ENCODE assay signal across 3 cellular contexts in genomic region chr4:1395941-1396805, GRCh38.
TF ChIP-seq lines count a peak whose summit lies in the region.

No MANE protein-coding gene starts in this region.

TF ChIP-seq in SK-N-SH, 30 proteins besides CTCF, POLR2A, EP300 and RAD21 (continues in another document):
- no peak for TF ChIP-seq ZBTB33 (IDR thresholded peaks at IDR 0.05; ENCODE audit: borderline replicate concordance, low read depth)
- no peak for TF ChIP-seq USF1 (IDR thresholded peaks at IDR 0.05; ENCODE audit: borderline replicate concordance, low read depth)
- no peak for TF ChIP-seq IRF3 (IDR thresholded peaks at IDR 0.05; ENCODE audit: low read depth, low read length)
- TF ChIP-seq ELF1 (IDR thresholded peaks at IDR 0.05): no peak
- TF ChIP-seq EZH2phosphoT487 (IDR thresholded peaks at IDR 0.05; ENCODE audit: borderline replicate concordance, low read depth): no peak
- TF ChIP-seq RCOR1 (IDR thresholded peaks at IDR 0.05; ENCODE audit: low read length): no peak
- TF ChIP-seq REST (IDR thresholded peaks at IDR 0.05; ENCODE audit: low read depth, low read length): no peak
- no peak for TF ChIP-seq MAX (IDR thresholded peaks at IDR 0.05; ENCODE audit: low read depth)

TF ChIP-seq in SK-N-SH treated with all-trans-retinoic acid at 6 μM for 48 hours, 23 proteins besides CTCF, POLR2A, EP300 and RAD21:
- TF ChIP-seq ISL1 (CRISPR knock-in tag; IDR thresholded peaks at IDR 0.05) (no peak), RARB (CRISPR knock-in tag; IDR thresholded peaks at IDR 0.05) (no peak), ZNF8 (CRISPR knock-in tag; IDR thresholded peaks at IDR 0.05) (no peak), ARNTL (CRISPR knock-in tag; IDR thresholded peaks at IDR 0.05; ENCODE audit: borderline replicate concordance, low read depth) (no peak), ZC3H10 (CRISPR knock-in tag; IDR thresholded peaks at IDR 0.05) (no peak), ESRRG (CRISPR knock-in tag; IDR thresholded peaks at IDR 0.05) (no peak), SNAI2 (CRISPR knock-in tag; IDR thresholded peaks at IDR 0.05) (no peak), CSDC2 (CRISPR knock-in tag; IDR thresholded peaks at IDR 0.05) (no peak), TOX (CRISPR knock-in tag; IDR thresholded peaks at IDR 0.05; ENCODE audit: borderline replicate concordance) (no peak), PATZ1 (CRISPR knock-in tag; IDR thresholded peaks at IDR 0.05; ENCODE audit: borderline replicate concordance) (no peak), OSR1 (CRISPR knock-in tag; IDR thresholded peaks at IDR 0.05) (no peak)

TF ChIP-seq in IMR-90, 13 proteins besides CTCF, POLR2A, EP300 and RAD21:
- TF ChIP-seq SMC3 (IDR thresholded peaks at IDR 0.05; ENCODE audit: low read depth, low read length) (no peak), RFX5 (IDR thresholded peaks at IDR 0.05; ENCODE audit: low read depth, low read length) (no peak), MXI1 (IDR thresholded peaks at IDR 0.05; ENCODE audit: borderline replicate concordance, low read depth, low read length) (no peak), MAFK (IDR thresholded peaks at IDR 0.05; ENCODE audit: low read depth, low read length) (no peak), CHD1 (IDR thresholded peaks at IDR 0.05; ENCODE audit: low read depth, low read length) (no peak), MAZ (IDR thresholded peaks at IDR 0.05; ENCODE audit: borderline replicate concordance, low read depth, low read length) (no peak), USF2 (IDR thresholded peaks at IDR 0.05; ENCODE audit: low read depth, low read length) (no peak), RCOR1 (IDR thresholded peaks at IDR 0.05; ENCODE audit: insufficient replicate concordance, low read length) (no peak), ELK1 (IDR thresholded peaks at IDR 0.05; ENCODE audit: borderline replicate concordance, low read depth, low read length) (no peak), CEBPB (IDR thresholded peaks at IDR 0.05; ENCODE audit: low read depth, low read length) (no peak), NFE2L2 (IDR thresholded peaks at IDR 0.05; ENCODE audit: low read depth, low read length) (no peak), BHLHE40 (IDR thresholded peaks at IDR 0.05; ENCODE audit: low read depth, low read length) (no peak), FOS (IDR thresholded peaks at IDR 0.05; ENCODE audit: low read depth, low read length) (no peak)
